ENCODE assay signal across 17 cellular contexts in genomic region chr17:60090412-60090811, GRCh38. TPM values are rescaled to one million over a fixed set of nuclear protein-coding genes. Genes with fewer than 3 reads are reported as not detected.
"Had no signal": no experiment of that assay in that cellular context is flagged by ENCODE, and none has a peak within 500 bp of the region (broad histone marks: within the 10 kb centered on the region; RNA-seq: fewer than 3 reads in every experiment).

No MANE protein-coding gene starts in this region.

- H3K9me3 ChIP-seq: ascending aorta, transverse colon had no signal

- DNase-seq: activated CD4-positive, alpha-beta T cell treated with anti-CD3 and anti-CD28 coated beads for 1 hour; activated CD4-positive, alpha-beta T cell treated with anti-CD3 and anti-CD28 coated beads, Interleukin-2, amount 50 U/mL, for 48 hours; activated naive CD4-positive, alpha-beta T cell treated with anti-CD3 and anti-CD28 coated beads, Interleukin-2, amount 10 ng/mL, durations not matched to agents 7 days and 5 days; cerebellar nuclear complex; dermis blood vessel endothelial cell; islet precursor cell; left lung; nucleus accumbens; stimulated activated CD4-positive, alpha-beta T cell treated with anti-CD3 and anti-CD28 coated beads, Interleukin-2, amount 100 ng/mL, for 48 hours; stimulated activated naive CD4-positive, alpha-beta T cell; substantia nigra; T-helper 9 cell; transverse colon had no signal

- H3K4me1 Mint-ChIP-seq: activated naive CD4-positive, alpha-beta T cell treated with anti-CD3 and anti-CD28 coated beads, Interleukin-2, amount 10 ng/mL, durations not matched to agents 7 days and 5 days had no signal

- H3K4me3 ChIP-seq: ascending aorta, breast epithelium, left lung, transverse colon had no signal

- H3K4me1 ChIP-seq: breast epithelium had no signal

- ATAC-seq: left lung; natural killer cell treated with Interleukin-12 subunit alpha and Interleukin-12 subunit beta and Interleukin-15 and Interleukin-18, amount 100 ng/mL, for 72 hours had no signal

- H3K36me3 ChIP-seq: ascending aorta, breast epithelium, left lung, transverse colon had no signal

- H3K4me3 Mint-ChIP-seq: activated naive CD4-positive, alpha-beta T cell treated with anti-CD3 and anti-CD28 coated beads, Interleukin-2, amount 10 ng/mL, durations not matched to agents 7 days and 5 days; natural killer cell treated with Interleukin-12 subunit alpha and Interleukin-12 subunit beta and Interleukin-15 and Interleukin-18, amount 100 ng/mL, for 72 hours had no signal

- H3K27ac ChIP-seq: ascending aorta, transverse colon had no signal

- H3K27ac Mint-ChIP-seq: activated naive CD4-positive, alpha-beta T cell treated with anti-CD3 and anti-CD28 coated beads, Interleukin-2, amount 10 ng/mL, durations not matched to agents 7 days and 5 days; natural killer cell treated with Interleukin-12 subunit alpha and Interleukin-12 subunit beta and Interleukin-15 and Interleukin-18, amount 100 ng/mL, for 72 hours had no signal

- H3K27me3 ChIP-seq: ascending aorta, breast epithelium, left lung, transverse colon had no signal

RNA-seq across cellular contexts. Expression of gene CA4, which starts 59.4 kb away (rescaled TPM):
- total RNA-seq: epithelial cell of proximal tubule; natural killer cell treated with Interleukin-12 subunit alpha and Interleukin-12 subunit beta and Interleukin-15 and Interleukin-18, amount 100 ng/mL, for 72 hours had no signal
